In the genomic region with DNA sequence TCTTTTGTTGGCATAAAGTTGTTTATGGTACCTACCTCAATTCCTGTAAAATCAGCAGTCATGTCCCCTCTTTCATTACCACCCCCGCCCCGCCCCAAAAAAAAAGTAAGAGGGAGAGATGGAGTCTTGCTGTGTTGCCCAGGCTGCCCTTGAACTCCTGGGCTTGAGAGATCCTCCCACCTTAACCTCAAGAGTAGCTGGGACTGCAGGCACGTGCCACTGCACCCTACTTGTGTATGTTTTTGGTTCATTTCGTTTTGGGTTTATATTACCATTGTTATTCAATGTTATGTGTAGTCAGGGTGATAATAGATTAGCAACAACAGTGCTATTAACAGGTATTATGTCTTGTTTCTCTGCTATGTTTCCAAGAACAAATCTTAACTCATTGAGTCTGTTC, we compare ENCODE assay signal across 15 cellular contexts. TPM values are rescaled to one million over a fixed set of nuclear protein-coding genes. Genes with fewer than 3 reads are reported as not detected.
DNase-seq lines count a peak whose midpoint lies in the region; ATAC-seq and TF ChIP-seq lines count a peak whose summit lies in the region.
"Had no signal": no experiment of that assay in that cellular context is flagged by ENCODE, and none has a peak within 500 bp of the region (broad histone marks: within the 10 kb centered on the region; RNA-seq: fewer than 3 reads in every experiment).

No MANE protein-coding gene starts in this region.

- H3K4me3 Mint-ChIP-seq in activated naive CD4-positive, alpha-beta T cell treated with anti-CD3 and anti-CD28 coated beads, Interleukin-2, amount 50 U/mL, for 24 hours = no peak overlapping the region
- no peak overlapping the region for H3K4me3 Mint-ChIP-seq in GM23338
- H3K4me3 Mint-ChIP-seq in activated T-helper 17 cell treated with anti-CD3 and anti-CD28 coated beads, Interleukin-2, amount 50 U/mL, for 72 hours = no peak overlapping the region
- H3K4me3 Mint-ChIP-seq in naive thymus-derived CD4-positive, alpha-beta T cell = peak overlapping the region in 7 of 10 donors; percentile 7 to 60 (median 49)

- H3F3A ChIP-seq in GM23338 (replicated peaks; ENCODE audit: low read depth) = no peaks in the 10 kb centered on the region

- no peaks in the 10 kb centered on the region for H3K9me3 ChIP-seq in naive thymus-derived CD4-positive, alpha-beta T cell (ENCODE audit: control insufficient read depth in 2 of 3, low read length in 3 of 3)
- H3K9me3 ChIP-seq: BLaER1 had no signal

- CTCF ChIA-PET in naive thymus-derived CD4-positive, alpha-beta T cell (lab: Charles Lee) = no interaction called here

- no peak overlapping the region for H2AFZ ChIP-seq in GM23338
- H2AFZ ChIP-seq: GM23248 had no signal

- intact Hi-C loops in naive thymus-derived CD4-positive, alpha-beta T cell (cut with micrococcal nuclease) = no loop called here
- intact Hi-C loops in dorsolateral prefrontal cortex (cut with DNase I) = no loop called here

- H3K27ac ChIP-seq in GM23338 (ENCODE audit: low read depth) (no peak overlapping the region), dorsolateral prefrontal cortex (no peak overlapping the region)
- H3K27ac ChIP-seq in naive thymus-derived CD4-positive, alpha-beta T cell (ENCODE audit: low read depth, low read length) = no peak overlapping the region
- H3K27ac ChIP-seq: 22Rv1, BLaER1, GM23248 had no signal

- no peak for DNase-seq in activated naive CD4-positive, alpha-beta T cell treated with anti-CD3 and anti-CD28 coated beads, Interleukin-2, amount 50 U/mL, for 72 hours (ENCODE audit: low spot score in 2 of 2)
- no peak for DNase-seq in GM23338 (ENCODE audit: low spot score)
- DNase-seq in naive thymus-derived CD4-positive, alpha-beta T cell = peak in 1 of 9 donors; percentile 28
- no peak for DNase-seq in dorsolateral prefrontal cortex
- no peak for DNase-seq in HT-29 (ENCODE audit: low spot score)
- DNase-seq: AML-193, DMS79, GM23248, H7, IMR-90 had no signal

- no peaks in the 10 kb centered on the region for H3K27me3 Mint-ChIP-seq in activated naive CD4-positive, alpha-beta T cell treated with anti-CD3 and anti-CD28 coated beads, Interleukin-2, amount 50 U/mL, for 24 hours
- peaks cover 7% of the 10 kb centered on the region for H3K27me3 Mint-ChIP-seq in GM23338 (ENCODE audit: insufficient read depth, low read depth, poor library complexity)
- no peaks in the 10 kb centered on the region for H3K27me3 Mint-ChIP-seq in activated T-helper 17 cell treated with anti-CD3 and anti-CD28 coated beads, Interleukin-2, amount 50 U/mL, for 72 hours
- no peaks in the 10 kb centered on the region for H3K27me3 Mint-ChIP-seq in naive thymus-derived CD4-positive, alpha-beta T cell

- peaks cover 47% of the 10 kb centered on the region for H4K20me1 ChIP-seq in GM23338 (replicated peaks; ENCODE audit: insufficient read depth)

- H3K36me3 Mint-ChIP-seq in activated naive CD4-positive, alpha-beta T cell treated with anti-CD3 and anti-CD28 coated beads, Interleukin-2, amount 50 U/mL, for 24 hours = peaks cover 3% of the 10 kb centered on the region
- peaks cover 0 to 2% of the 10 kb centered on the region in 2 donors for H3K36me3 Mint-ChIP-seq in activated naive CD4-positive, alpha-beta T cell treated with anti-CD3 and anti-CD28 coated beads, Interleukin-2, amount 50 U/mL, for 72 hours
- H3K36me3 Mint-ChIP-seq in GM23338 (ENCODE audit: low read depth) = no peaks in the 10 kb centered on the region
- H3K36me3 Mint-ChIP-seq in activated T-helper 17 cell treated with anti-CD3 and anti-CD28 coated beads, Interleukin-2, amount 50 U/mL, for 72 hours (ENCODE audit: low read depth) = peaks cover 2% of the 10 kb centered on the region
- H3K36me3 Mint-ChIP-seq in naive thymus-derived CD4-positive, alpha-beta T cell = peaks cover 0 to 28% (median 7%) of the 10 kb centered on the region in 5 donors

- H3K4me1 Mint-ChIP-seq in activated naive CD4-positive, alpha-beta T cell treated with anti-CD3 and anti-CD28 coated beads, Interleukin-2, amount 50 U/mL, for 24 hours = peaks cover 85% of the 10 kb centered on the region
- peaks cover 41% of the 10 kb centered on the region for H3K4me1 Mint-ChIP-seq in GM23338
- peaks cover 32% of the 10 kb centered on the region for H3K4me1 Mint-ChIP-seq in activated T-helper 17 cell treated with anti-CD3 and anti-CD28 coated beads, Interleukin-2, amount 50 U/mL, for 72 hours
- peaks cover 11 to 96% (median 92%) of the 10 kb centered on the region in 7 donors for H3K4me1 Mint-ChIP-seq in naive thymus-derived CD4-positive, alpha-beta T cell

- H3K4me1 ChIP-seq in GM23338 (ENCODE audit: insufficient read depth) = peaks cover 25% of the 10 kb centered on the region
- H3K4me1 ChIP-seq in naive thymus-derived CD4-positive, alpha-beta T cell (ENCODE audit: control insufficient read depth in 2 of 2, insufficient read depth in 2 of 2, low read length in 2 of 2) = peaks cover 14 to 21% of the 10 kb centered on the region in 2 donors
- H3K4me1 ChIP-seq: BLaER1 had no signal

- peaks cover 96% of the 10 kb centered on the region for H3K79me2 ChIP-seq in GM23338 (replicated peaks; ENCODE audit: insufficient read depth)

- H3K9me2 ChIP-seq in GM23338 (ENCODE audit: insufficient read depth) = no peaks in the 10 kb centered on the region

- H3K4me3 ChIP-seq in GM23338 = no peak overlapping the region
- H3K4me3 ChIP-seq in naive thymus-derived CD4-positive, alpha-beta T cell (ENCODE audit: low read length) = no peak overlapping the region
- no peak overlapping the region for H3K4me3 ChIP-seq in dorsolateral prefrontal cortex
- H3K4me3 ChIP-seq: BLaER1, GM23248 had no signal

- TF ChIP-seq CTCF in GM23338 (conservative IDR thresholded peaks at IDR 0.05; ENCODE audit: low read depth in 2 of 2) = no peak
- no peak for TF ChIP-seq CTCF in dorsolateral prefrontal cortex (IDR thresholded peaks at IDR 0.05 in 54 of 56, conservative IDR thresholded peaks at IDR 0.05 in 2 of 56; ENCODE audit: low read depth in 1 of 56, partially characterized antibody in 56 of 56)

- no peaks in the 10 kb centered on the region for H3K27me3 ChIP-seq in GM23338 (ENCODE audit: insufficient read depth)
- H3K27me3 ChIP-seq in naive thymus-derived CD4-positive, alpha-beta T cell (ENCODE audit: control insufficient read depth in 2 of 2, insufficient read depth in 2 of 2, low read length in 2 of 2) = no peaks in the 10 kb centered on the region
- H3K27me3 ChIP-seq in dorsolateral prefrontal cortex = no peaks in the 10 kb centered on the region
- H3K27me3 ChIP-seq: BLaER1 had no signal

- H3K9me3 Mint-ChIP-seq in activated naive CD4-positive, alpha-beta T cell treated with anti-CD3 and anti-CD28 coated beads, Interleukin-2, amount 50 U/mL, for 24 hours = no peaks in the 10 kb centered on the region
- H3K9me3 Mint-ChIP-seq in activated naive CD4-positive, alpha-beta T cell treated with anti-CD3 and anti-CD28 coated beads, Interleukin-2, amount 50 U/mL, for 72 hours = no peaks in the 10 kb centered on the region
- H3K9me3 Mint-ChIP-seq in GM23338 = no peaks in the 10 kb centered on the region
- no peaks in the 10 kb centered on the region for H3K9me3 Mint-ChIP-seq in activated T-helper 17 cell treated with anti-CD3 and anti-CD28 coated beads, Interleukin-2, amount 50 U/mL, for 72 hours
- no peaks in the 10 kb centered on the region for H3K9me3 Mint-ChIP-seq in naive thymus-derived CD4-positive, alpha-beta T cell

- ATAC-seq in activated naive CD4-positive, alpha-beta T cell treated with anti-CD3 and anti-CD28 coated beads, Interleukin-2, amount 50 U/mL, for 72 hours = no peak
- ATAC-seq in GM23338 = no peak
- ATAC-seq in activated T-helper 17 cell treated with anti-CD3 and anti-CD28 coated beads, Interleukin-2, amount 50 U/mL, for 72 hours (replicated peaks) = no peak
- peak; percentile 31 for ATAC-seq in naive thymus-derived CD4-positive, alpha-beta T cell
- no peak for ATAC-seq in HG03159 (IDR thresholded peaks at IDR 0.05; ENCODE audit: unreplicated experiment)

- POLR2A ChIA-PET in naive thymus-derived CD4-positive, alpha-beta T cell (lab: Charles Lee) = interaction anchor here (0.6 to 7.7 kb wide), 3 partner anchors 13 to 41 kb away, joined by 3 to 55 read pairs (median 3); a partner anchor contains a TSS

- H3K4me2 ChIP-seq in GM23338 = peak overlapping the region; percentile 29; the same call in 1 of the 2 replicates
- H3K4me2 ChIP-seq: BLaER1 had no signal

- H3K36me3 ChIP-seq in GM23338 (ENCODE audit: insufficient read depth) = no peaks in the 10 kb centered on the region
- no peaks in the 10 kb centered on the region for H3K36me3 ChIP-seq in naive thymus-derived CD4-positive, alpha-beta T cell (ENCODE audit: control insufficient read depth in 2 of 3, insufficient read depth in 3 of 3, low read length in 3 of 3)
- H3K36me3 ChIP-seq: BLaER1 had no signal

- H3K27ac Mint-ChIP-seq in activated naive CD4-positive, alpha-beta T cell treated with anti-CD3 and anti-CD28 coated beads, Interleukin-2, amount 50 U/mL, for 24 hours = peak overlapping the region; percentile 64
- no peak overlapping the region for H3K27ac Mint-ChIP-seq in activated naive CD4-positive, alpha-beta T cell treated with anti-CD3 and anti-CD28 coated beads, Interleukin-2, amount 50 U/mL, for 72 hours
- no peak overlapping the region for H3K27ac Mint-ChIP-seq in GM23338
- H3K27ac Mint-ChIP-seq in activated T-helper 17 cell treated with anti-CD3 and anti-CD28 coated beads, Interleukin-2, amount 50 U/mL, for 72 hours = peak overlapping the region; percentile 35
- H3K27ac Mint-ChIP-seq in naive thymus-derived CD4-positive, alpha-beta T cell = peak overlapping the region in 2 of 9 donors; percentile 32 to 35

TF ChIP-seq in GM23338, 12 proteins besides CTCF, POLR2A, EP300 and RAD21 (continues in another document):
- TF ChIP-seq ZNF331 (CRISPR knock-in tag; IDR thresholded peaks at IDR 0.05; ENCODE audit: low read depth) = no peak
- no peak for TF ChIP-seq ZNF114 (CRISPR knock-in tag; IDR thresholded peaks at IDR 0.05)
- no peak for TF ChIP-seq CREB1 (CRISPR knock-in tag; IDR thresholded peaks at IDR 0.05; ENCODE audit: low read depth)
- no peak for TF ChIP-seq EZH2 (IDR thresholded peaks at IDR 0.05; ENCODE audit: low read depth, unreplicated experiment)
- TF ChIP-seq JUNB (IDR thresholded peaks at IDR 0.05; ENCODE audit: unreplicated experiment) = no peak
- no peak for TF ChIP-seq EZH2phosphoT487 (IDR thresholded peaks at IDR 0.05; ENCODE audit: unreplicated experiment)

RNA-seq across cellular contexts. Expression of a gene that starts 15.9 kb away (rescaled TPM):
- total RNA-seq in activated naive CD4-positive, alpha-beta T cell treated with anti-CD3 and anti-CD28 coated beads, Interleukin-2, amount 50 U/mL, for 72 hours = 10 to 100 TPM; 13.4 to 28.8 TPM
- total RNA-seq in GM23338 (2014; rRNA removed; shearing (Covaris generic)) = 16.2 and 16.6 TPM in 2 replicates
- 8.6 and 10.1 TPM in 2 replicates for polyA plus RNA-seq in GM23338 (2016; fragmentation: Nextera tagmentation; extraction: Ambion mirVana)
- 10 to 100 TPM; 15.6 to 19.1 TPM for total RNA-seq in activated T-helper 17 cell treated with anti-CD3 and anti-CD28 coated beads, Interleukin-2, amount 50 U/mL, for 72 hours
- total RNA-seq in naive thymus-derived CD4-positive, alpha-beta T cell = 100 to 1,000 TPM in 3 of 5 experiments, 10 to 100 TPM in 2; 28.6 to 133 (median 104) TPM
- polyA plus RNA-seq in naive thymus-derived CD4-positive, alpha-beta T cell = 1 to 10 TPM; 7.4 to 8.2 TPM
- 100 to 1,000 TPM in 37 of 120 experiments, 10 to 100 TPM in 83; 57.8 to 136 (median 94.4) TPM for total RNA-seq in dorsolateral prefrontal cortex
- total RNA-seq in HT-29 (2014; rRNA removed; shearing (Covaris generic)) = 4.1 and 7.2 TPM in 2 replicates

Comparison
In these comparisons a context has a peak if more than half of its experiments do, and no peak if none do; other contexts are left out.
1. H3K27ac Mint-ChIP-seq: peak in activated naive CD4-positive, alpha-beta T cell treated with anti-CD3 and anti-CD28 coated beads, Interleukin-2, amount 50 U/mL, for 24 hours (single experiment) and activated T-helper 17 cell treated with anti-CD3 and anti-CD28 coated beads, Interleukin-2, amount 50 U/mL, for 72 hours (single experiment); none in activated naive CD4-positive, alpha-beta T cell treated with anti-CD3 and anti-CD28 coated beads, Interleukin-2, amount 50 U/mL, for 72 hours (0 of 2) and GM23338 (single experiment).
2. H3K4me3 Mint-ChIP-seq: peak in naive thymus-derived CD4-positive, alpha-beta T cell (7 of 10); none in activated naive CD4-positive, alpha-beta T cell treated with anti-CD3 and anti-CD28 coated beads, Interleukin-2, amount 50 U/mL, for 24 hours (single experiment), GM23338 (single experiment) and activated T-helper 17 cell treated with anti-CD3 and anti-CD28 coated beads, Interleukin-2, amount 50 U/mL, for 72 hours (single experiment).